ENCODE assay signal across 8 cellular contexts in genomic region chr6:45421700-45422540, GRCh38. TPM values are rescaled to one million over a fixed set of nuclear protein-coding genes. Genes with fewer than 3 reads are reported as not detected.
DNase-seq lines count a peak whose midpoint lies in the region; ATAC-seq, FAIRE-seq and TF ChIP-seq lines count a peak whose summit lies in the region.

No MANE protein-coding gene starts in this region.

- H3K27me3 Mint-ChIP-seq in activated CD4-positive, alpha-beta T cell treated with anti-CD3 and anti-CD28 coated beads for 36 hours: peaks cover 11% of the 10 kb centered on the region
- peaks cover 14% of the 10 kb centered on the region for H3K27me3 Mint-ChIP-seq in dendritic cell treated with granulocyte-macrophage colony-stimulating factor and Interleukin-4, amounts not matched to agents 40 ng/mL and 50 ng/mL, for 4 days

- H4K20me1 ChIP-seq in HepG2 (ENCODE audit: insufficient read depth, low read length): no peaks in the 10 kb centered on the region

- peak; percentile 23 for ATAC-seq in activated CD4-positive, alpha-beta T cell treated with anti-CD3 and anti-CD28 coated beads for 36 hours
- peak; percentile 83 for ATAC-seq in HepG2
- ATAC-seq in GM21447 (IDR thresholded peaks at IDR 0.05; ENCODE audit: unreplicated experiment): no peak

- DNase-seq in GM12891 (ENCODE audit: insufficient read length, low spot score) (no peak), NCI-H1105 treated with DMSO at 0.1 percent for 48 hours (lab: John Stamatoyannopoulos, UW) (peak; percentile 37), HepG2 (ENCODE audit: low spot score) (peak; percentile 16), NCI-H446 treated with DMSO at 0.1 percent for 48 hours (lab: John Stamatoyannopoulos, UW) (no peak)
- peak; percentile 75 for DNase-seq in activated CD4-positive, alpha-beta T cell treated with anti-CD3 and anti-CD28 coated beads for 36 hours
- peak; percentile 34 to 54 for DNase-seq in stimulated activated CD4-positive, alpha-beta T cell treated with anti-CD3 and anti-CD28 coated beads, Interleukin-2, amount 100 ng/mL, for 48 hours

- FAIRE-seq in GM12891 (lab: Jason Lieb, UNC): peak; percentile 16
- no peak for FAIRE-seq in HepG2 (lab: Jason Lieb, UNC)

- no peaks in the 10 kb centered on the region for H3K9me3 ChIP-seq in HepG2 (ENCODE audit: low read length)

- H3K27ac Mint-ChIP-seq in activated CD4-positive, alpha-beta T cell treated with anti-CD3 and anti-CD28 coated beads for 36 hours: peak overlapping the region; percentile 94
- H3K27ac Mint-ChIP-seq in dendritic cell treated with granulocyte-macrophage colony-stimulating factor and Interleukin-4, amounts not matched to agents 40 ng/mL and 50 ng/mL, for 4 days: peak overlapping the region; percentile 96

- POLR2A ChIA-PET in activated CD4-positive, alpha-beta T cell treated with anti-CD3 and anti-CD28 coated beads for 36 hours (lab: Charles Lee): no interaction called here
- POLR2A ChIA-PET in HepG2 (lab: Yijun Ruan, JAX): no interaction called here

- WGBS in HepG2 (ENCODE audit: low lambda C conversion rate): 3% methylated on average over 43 of the region's 83 CpGs

- CTCF ChIA-PET in activated CD4-positive, alpha-beta T cell treated with anti-CD3 and anti-CD28 coated beads for 36 hours (lab: Charles Lee): interaction anchor here (0.9 to 3.0 kb wide), 4 partner anchors 45 to 501 kb away, joined by 3 to 11 read pairs (median 4); partner anchors contain the start of gene SUPT3H
- CTCF ChIA-PET in HepG2 (lab: Yijun Ruan, JAX; ENCODE audit: low intra/inter-chr PET ratio, low total read pairs): no interaction called here

- BruUV-seq in HepG2 (replicated peaks; lab: Mats Ljungman, UMichigan): no TSS peak

- H3K4me1 Mint-ChIP-seq in activated CD4-positive, alpha-beta T cell treated with anti-CD3 and anti-CD28 coated beads for 36 hours: peaks cover 36% of the 10 kb centered on the region
- peaks cover 43% of the 10 kb centered on the region for H3K4me1 Mint-ChIP-seq in dendritic cell treated with granulocyte-macrophage colony-stimulating factor and Interleukin-4, amounts not matched to agents 40 ng/mL and 50 ng/mL, for 4 days (ENCODE audit: low read depth)

- no peak for TF ChIP-seq RAD21 in HepG2 (CRISPR knock-in tag; IDR thresholded peaks at IDR 0.05)

- peak overlapping the region; percentile 93 for H3K4me2 ChIP-seq in HepG2 (ENCODE audit: low read depth, low read length)

- H3K4me3 Mint-ChIP-seq in activated CD4-positive, alpha-beta T cell treated with anti-CD3 and anti-CD28 coated beads for 36 hours: peak overlapping the region; percentile 90
- H3K4me3 Mint-ChIP-seq in dendritic cell treated with granulocyte-macrophage colony-stimulating factor and Interleukin-4, amounts not matched to agents 40 ng/mL and 50 ng/mL, for 4 days: peak overlapping the region; percentile 99

- H3K4me3 ChIP-seq in HepG2 (replicated peaks in 1 of 3; ENCODE audit: insufficient read depth in 1 of 3, low read depth in 2 of 3, low read length in 3 of 3): peak overlapping the region; percentile 64 to 78 (median 66)

- H3K36me3 Mint-ChIP-seq in activated CD4-positive, alpha-beta T cell treated with anti-CD3 and anti-CD28 coated beads for 36 hours (ENCODE audit: low read depth): peaks cover 19% of the 10 kb centered on the region
- peaks cover 31% of the 10 kb centered on the region for H3K36me3 Mint-ChIP-seq in dendritic cell treated with granulocyte-macrophage colony-stimulating factor and Interleukin-4, amounts not matched to agents 40 ng/mL and 50 ng/mL, for 4 days (ENCODE audit: low read depth)

- TF ChIP-seq POLR2A in GM12891 (IDR thresholded peaks at IDR 0.05; ENCODE audit: low read depth, low read length) (no peak), HepG2 (IDR thresholded peaks at IDR 0.05; ENCODE audit: insufficient read depth in 1 of 2, low read depth in 2 of 2, low read length in 2 of 2) (no peak)

- peak; percentile 45 for TF ChIP-seq CTCF in HepG2 (CRISPR knock-in tag; IDR thresholded peaks at IDR 0.05)

- peaks cover 20 to 62% of the 10 kb centered on the region in 2 experiments for H3K27me3 ChIP-seq in HepG2 (ENCODE audit: control insufficient read depth in 1 of 2, insufficient read depth in 2 of 2, low read length in 2 of 2)

- in situ Hi-C loops in HepG2 (cut with HindIII; ENCODE audit: extremely low pct_ligation_motif_present, low pct_unique_long_range_greater_than_20kb): loop anchor here (5.0 kb wide), 1 partner anchor 765 kb away; no protein-coding TSS in a partner anchor

- no peaks in the 10 kb centered on the region for H3K79me2 ChIP-seq in HepG2 (ENCODE audit: insufficient read depth, low read length)

- no peaks in the 10 kb centered on the region for H3K9me3 Mint-ChIP-seq in activated CD4-positive, alpha-beta T cell treated with anti-CD3 and anti-CD28 coated beads for 36 hours (ENCODE audit: low read depth)
- no peaks in the 10 kb centered on the region for H3K9me3 Mint-ChIP-seq in dendritic cell treated with granulocyte-macrophage colony-stimulating factor and Interleukin-4, amounts not matched to agents 40 ng/mL and 50 ng/mL, for 4 days

- intact Hi-C loops in activated CD4-positive, alpha-beta T cell treated with anti-CD3 and anti-CD28 coated beads for 36 hours (cut with DNase I, micrococcal nuclease): loop anchor here (1.0 to 5.0 kb wide), 16 partner anchors 15 to 947 kb away; no protein-coding TSS in a partner anchor
- intact Hi-C loops in dendritic cell treated with granulocyte-macrophage colony-stimulating factor and Interleukin-4, amounts not matched to agents 40 ng/mL and 50 ng/mL, for 4 days (cut with micrococcal nuclease): loop anchor here (1.0 to 5.0 kb wide), 3 partner anchors 45 to 292 kb away; partner anchors contain the start of gene SUPT3H
- intact Hi-C loops in HepG2 (cut with micrococcal nuclease; ENCODE audit: unreplicated experiment): loop anchor here (1.0 to 5.0 kb wide), 2 partner anchors 290 to 767 kb away; no protein-coding TSS in a partner anchor

- H3K4me1 ChIP-seq in HepG2 (ENCODE audit: insufficient read depth, low read length): peaks cover 24% of the 10 kb centered on the region

- H3K36me3 ChIP-seq in HepG2 (replicated peaks in 1 of 2; ENCODE audit: control insufficient read depth in 1 of 2, insufficient read depth in 2 of 2, low read length in 2 of 2): no peaks in the 10 kb centered on the region

- H3K9ac ChIP-seq in HepG2 (ENCODE audit: insufficient read depth, low read depth, low read length): no peak overlapping the region

- H3K27ac ChIP-seq in HepG2 (ENCODE audit: extremely low read length, insufficient read depth, low read length): no peak overlapping the region

- no peak overlapping the region for H2AFZ ChIP-seq in HepG2 (ENCODE audit: low read length)

- TF ChIP-seq EP300 in HepG2 (IDR thresholded peaks at IDR 0.05; ENCODE audit: low read depth in 2 of 2, low read length in 2 of 2) (no peak), HepG2 (CRISPR knock-in tag; IDR thresholded peaks at IDR 0.05; ENCODE audit: borderline replicate concordance) (no peak)

TF ChIP-seq in GM12891, 5 proteins besides CTCF, POLR2A, EP300 and RAD21:
- TF ChIP-seq POU2F2 (IDR thresholded peaks at IDR 0.05; ENCODE audit: low read depth, low read length) (no peak), POLR2AphosphoS5 (IDR thresholded peaks at IDR 0.05; ENCODE audit: low read depth, low read length) (no peak), SPI1 (IDR thresholded peaks at IDR 0.05; ENCODE audit: low read depth, low read length) (no peak), PAX5 (IDR thresholded peaks at IDR 0.05; ENCODE audit: insufficient read depth, low read length, severe bottlenecking) (no peak), TAF1 (IDR thresholded peaks at IDR 0.05; ENCODE audit: low read depth, low read length) (no peak)
TF ChIP-seq in GM12891: peak in this region for 0.

TF ChIP-seq in HepG2, 621 proteins besides CTCF, POLR2A, EP300 and RAD21 (continues in another document):
- 0 out of 2 replicates have a peak, but pooled peaks have one; percentile 30 for TF ChIP-seq ZNF503 (CRISPR knock-in tag; IDR thresholded peaks at IDR 0.05)

RNA-seq across cellular contexts. Expression of gene SUPT3H, which starts 44.2 kb away (rescaled TPM):
- 4.3 TPM for polyA plus RNA-seq in GM12891 (2012; ENCODE audit: low read depth, missing spikeins)
- total RNA-seq in activated CD4-positive, alpha-beta T cell treated with anti-CD3 and anti-CD28 coated beads for 36 hours: 10 to 100 TPM; 15.5 TPM
- 11.9 and 13.1 TPM in 2 replicates for total RNA-seq in HepG2 (2016; rRNA removed; fragmentation: Illumina TruSeq; extraction: Trizol)
- total RNA-seq in HepG2 (2016; cell fraction: cytosol; rRNA removed; fragmentation: Illumina TruSeq; extraction: Trizol; ENCODE audit: low read depth): 13.7 and 14.0 TPM in 2 replicates
- total RNA-seq in HepG2 (2016; cell fraction: insoluble cytoplasmic fraction; rRNA removed; fragmentation: Illumina TruSeq; extraction: Trizol): 9.7 and 13.4 TPM in 2 replicates
- total RNA-seq in HepG2 (2016; cell fraction: membrane; rRNA removed; fragmentation: Illumina TruSeq; extraction: Trizol): 9.5 and 10.6 TPM in 2 replicates
- total RNA-seq in HepG2 (2016; cell fraction: nucleus; rRNA removed; fragmentation: Illumina TruSeq; extraction: Trizol): 16.3 and 16.6 TPM in 2 replicates
- polyA plus RNA-seq in HepG2 (2011; rRNA removed): 32.4 and 36.1 TPM in 2 replicates
- polyA plus RNA-seq in HepG2 (2011; cell fraction: cytosol; rRNA removed): 23.8 and 35.4 TPM in 2 replicates
- polyA plus RNA-seq in HepG2 (2011; cell fraction: nucleus; rRNA removed): 19.8 and 25.2 TPM in 2 replicates
- 33.3 and 35.5 TPM in 2 replicates for polyA plus RNA-seq in HepG2 (2012)
- polyA plus RNA-seq in HepG2 (2016; cell fraction: cytosol; fragmentation: Illumina TruSeq; extraction: Trizol; ENCODE audit: low read depth): 8.6 and 9.9 TPM in 2 replicates
- polyA plus RNA-seq in HepG2 (2016; cell fraction: insoluble cytoplasmic fraction; fragmentation: Illumina TruSeq; extraction: Trizol; ENCODE audit: low read depth): 18.9 and 20.9 TPM in 2 replicates
- 10.4 and 10.7 TPM in 2 replicates for polyA plus RNA-seq in HepG2 (2016; cell fraction: membrane; fragmentation: Illumina TruSeq; extraction: Trizol; ENCODE audit: low read depth)
- 12.4 and 14.2 TPM in 2 replicates for polyA plus RNA-seq in HepG2 (2016; cell fraction: nucleus; fragmentation: Illumina TruSeq; extraction: Trizol; ENCODE audit: insufficient read depth, low read depth)
- 7.3 and 48.1 TPM in 2 replicates for polyA minus RNA-seq in HepG2 (2011; rRNA and poly(A)+ RNA removed; ENCODE audit: low replicate concordance)
- polyA minus RNA-seq in HepG2 (2011; cell fraction: cytosol; rRNA and poly(A)+ RNA removed): 13.7 and 15.4 TPM in 2 replicates
- polyA minus RNA-seq in HepG2 (2011; cell fraction: nucleus; rRNA and poly(A)+ RNA removed): 55.6 and 61.8 TPM in 2 replicates

Comparison
In these comparisons a context has a peak if more than half of its experiments do, and no peak if none do; other contexts are left out.
1. DNase-seq: peak in NCI-H1105 treated with DMSO at 0.1 percent for 48 hours (single experiment), activated CD4-positive, alpha-beta T cell treated with anti-CD3 and anti-CD28 coated beads for 36 hours (single experiment), HepG2 (single experiment) and stimulated activated CD4-positive, alpha-beta T cell treated with anti-CD3 and anti-CD28 coated beads, Interleukin-2, amount 100 ng/mL, for 48 hours (2 of 2); none in GM12891 (single experiment) and NCI-H446 treated with DMSO at 0.1 percent for 48 hours (single experiment).